8 cellular contexts compared by ENCODE assay signal in the genomic region with DNA sequence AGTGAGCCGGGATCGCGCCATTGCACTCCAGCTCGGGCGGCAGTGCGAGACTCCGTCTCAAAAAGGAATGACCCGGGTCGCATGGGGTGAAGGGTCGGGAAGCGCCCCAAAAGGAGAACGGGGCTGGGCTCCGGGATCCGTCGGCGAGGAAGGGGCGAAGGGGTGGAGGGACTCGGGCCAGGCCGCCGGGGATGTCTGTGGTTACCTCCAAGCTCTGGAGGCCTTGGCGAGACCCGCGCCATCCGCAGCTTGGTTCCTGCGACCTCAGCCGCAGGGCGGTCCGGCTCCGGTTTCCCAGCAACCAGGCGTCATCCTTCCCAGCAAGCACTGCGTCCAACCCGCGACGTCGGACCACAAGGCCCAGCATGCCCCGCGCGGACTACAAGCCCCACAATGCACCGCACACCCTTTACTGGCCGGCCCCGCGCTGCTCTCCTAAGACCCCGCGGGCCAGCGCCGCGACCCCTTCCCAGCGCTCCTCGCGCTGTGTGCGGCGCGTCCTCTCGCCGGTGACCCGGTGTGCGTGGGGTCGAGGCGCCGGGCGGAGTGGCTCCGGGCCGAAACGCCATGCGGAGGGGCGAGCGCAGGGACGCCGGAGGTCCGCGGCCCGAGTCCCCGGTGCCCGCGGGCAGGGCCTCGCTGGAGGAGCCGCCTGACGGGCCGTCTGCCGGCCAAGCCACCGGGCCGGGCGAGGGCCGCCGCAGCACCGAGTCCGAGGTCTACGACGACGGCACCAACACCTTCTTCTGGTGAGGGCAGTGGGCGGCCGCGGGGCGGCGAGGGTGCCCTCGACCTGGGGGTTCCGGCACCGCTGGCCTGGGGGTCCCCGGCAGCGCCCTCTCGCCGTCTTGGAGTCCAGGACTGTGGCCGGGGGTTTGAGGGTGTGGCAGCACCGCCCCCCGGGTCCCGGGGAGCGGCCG. TPM values are rescaled to one million over a fixed set of nuclear protein-coding genes. Genes with fewer than 3 reads are reported as not detected.
DNase-seq lines count a peak whose midpoint lies in the region; ATAC-seq and TF ChIP-seq lines count a peak whose summit lies in the region.

Gene PTDSS2 (plus strand): TSS at position 391 of the 920 bp plus-strand sequence. CDS start 177 bp downstream, at position 568.

- H3K27ac ChIP-seq in RWPE2 (ENCODE audit: poor library complexity, severe bottlenecking): peak within 1 kb of the TSS; percentile 64

- peak within 1 kb of the TSS; percentile 62 for H3K4me3 ChIP-seq in RWPE2 (ENCODE audit: severe bottlenecking)
- peak within 1 kb of the TSS; percentile 87 for H3K4me3 ChIP-seq in fibroblast of the aortic adventitia (ENCODE audit: low read depth, low read length)

- intact Hi-C loops in activated T-helper 2 cell treated with anti-CD3 and anti-CD28 coated beads, Interferon-gamma antibody, Interleukin-2, Interleukin-4, amounts not matched to agents 10 μg/mL and 5 μg/mL and 100 μg/mL, durations not matched to agents 14 hours and 24 hours and 36 hours (cut with micrococcal nuclease): loop anchor here (1.0 to 2.0 kb wide), 2 partner anchors 68 to 243 kb away; partner anchors contain the start of genes BET1L and RIC8A

- H3K27ac Mint-ChIP-seq in activated T-helper 2 cell treated with anti-CD3 and anti-CD28 coated beads, Interferon-gamma antibody, Interleukin-2, Interleukin-4, amounts not matched to agents 10 μg/mL and 5 μg/mL and 100 μg/mL, durations not matched to agents 14 hours and 24 hours and 36 hours: peak within 1 kb of the TSS; percentile 93
- H3K27ac Mint-ChIP-seq in nephron progenitor cell: peak within 1 kb of the TSS; percentile 83
- peak within 1 kb of the TSS; percentile 93 to 94 for H3K27ac Mint-ChIP-seq in stimulated activated naive CD8-positive, alpha-beta T cell treated with anti-CD3 and anti-CD28 coated beads, Interleukin-15, amount 100 ng/mL, for 72 hours

- H3K4me1 Mint-ChIP-seq in activated T-helper 2 cell treated with anti-CD3 and anti-CD28 coated beads, Interferon-gamma antibody, Interleukin-2, Interleukin-4, amounts not matched to agents 10 μg/mL and 5 μg/mL and 100 μg/mL, durations not matched to agents 14 hours and 24 hours and 36 hours (ENCODE audit: low read depth): peaks cover 12% of the 10 kb centered on the region
- peaks cover 55% of the 10 kb centered on the region for H3K4me1 Mint-ChIP-seq in nephron progenitor cell
- peaks cover 46% of the 10 kb centered on the region for H3K4me1 Mint-ChIP-seq in stimulated activated naive CD8-positive, alpha-beta T cell treated with anti-CD3 and anti-CD28 coated beads, Interleukin-15, amount 100 ng/mL, for 72 hours

- no peaks in the 10 kb centered on the region for H3K27me3 Mint-ChIP-seq in activated T-helper 2 cell treated with anti-CD3 and anti-CD28 coated beads, Interferon-gamma antibody, Interleukin-2, Interleukin-4, amounts not matched to agents 10 μg/mL and 5 μg/mL and 100 μg/mL, durations not matched to agents 14 hours and 24 hours and 36 hours (ENCODE audit: low read depth)
- H3K27me3 Mint-ChIP-seq in nephron progenitor cell (ENCODE audit: low read depth, poor library complexity): peaks cover 4% of the 10 kb centered on the region
- H3K27me3 Mint-ChIP-seq in stimulated activated naive CD8-positive, alpha-beta T cell treated with anti-CD3 and anti-CD28 coated beads, Interleukin-15, amount 100 ng/mL, for 72 hours: no peaks in the 10 kb centered on the region

- DNase-seq in EH (ENCODE audit: low read depth) (peak; percentile 95), H4 (ENCODE audit: low spot score) (peak; percentile 97), LoVo (ENCODE audit: low spot score) (peak; percentile 95), RWPE2 (ENCODE audit: low spot score) (peak; percentile 96), fibroblast of the aortic adventitia (ENCODE audit: low read depth) (peak; percentile 94), nephron progenitor cell (peak; percentile 97)
- DNase-seq in activated T-helper 2 cell treated with anti-CD3 and anti-CD28 coated beads, Interferon-gamma antibody, Interleukin-2, Interleukin-4, amounts not matched to agents 10 μg/mL and 5 μg/mL and 100 μg/mL, durations not matched to agents 14 hours and 24 hours and 36 hours (ENCODE audit: low spot score): peak; percentile 92
- peak; percentile 88 to 94 for DNase-seq in stimulated activated naive CD8-positive, alpha-beta T cell treated with anti-CD3 and anti-CD28 coated beads, Interleukin-15, amount 100 ng/mL, for 72 hours

- no peaks in the 10 kb centered on the region for H3K27me3 ChIP-seq in RWPE2 (ENCODE audit: insufficient read depth, poor library complexity, severe bottlenecking)

- ATAC-seq in RWPE2 (ENCODE audit: low read depth): peak; percentile 86
- ATAC-seq in stimulated activated naive CD8-positive, alpha-beta T cell treated with anti-CD3 and anti-CD28 coated beads, Interleukin-15, amount 100 ng/mL, for 72 hours: peak; percentile 84

- H3K4me3 Mint-ChIP-seq in activated T-helper 2 cell treated with anti-CD3 and anti-CD28 coated beads, Interferon-gamma antibody, Interleukin-2, Interleukin-4, amounts not matched to agents 10 μg/mL and 5 μg/mL and 100 μg/mL, durations not matched to agents 14 hours and 24 hours and 36 hours (ENCODE audit: low read depth): peak within 1 kb of the TSS; percentile 96
- H3K4me3 Mint-ChIP-seq in nephron progenitor cell: peak within 1 kb of the TSS; percentile 94
- H3K4me3 Mint-ChIP-seq in stimulated activated naive CD8-positive, alpha-beta T cell treated with anti-CD3 and anti-CD28 coated beads, Interleukin-15, amount 100 ng/mL, for 72 hours: peak within 1 kb of the TSS; percentile 97 to 98

- H3K4me1 ChIP-seq in RWPE2 (ENCODE audit: insufficient read depth, poor library complexity, severe bottlenecking): peaks cover 5% of the 10 kb centered on the region

- no peaks in the 10 kb centered on the region for H3K9me3 ChIP-seq in RWPE2 (ENCODE audit: severe bottlenecking)

- H3K36me3 Mint-ChIP-seq in activated T-helper 2 cell treated with anti-CD3 and anti-CD28 coated beads, Interferon-gamma antibody, Interleukin-2, Interleukin-4, amounts not matched to agents 10 μg/mL and 5 μg/mL and 100 μg/mL, durations not matched to agents 14 hours and 24 hours and 36 hours (ENCODE audit: low read depth): peaks cover 13% of the 10 kb centered on the region
- H3K36me3 Mint-ChIP-seq in nephron progenitor cell (ENCODE audit: low read depth): peaks cover 21% of the 10 kb centered on the region

- TF ChIP-seq CTCF in RWPE2 (IDR thresholded peaks at IDR 0.05; ENCODE audit: poor library complexity, severe bottlenecking) (no peak), fibroblast of the aortic adventitia (IDR thresholded peaks at IDR 0.05; ENCODE audit: insufficient read depth, low read length) (no peak), nephron progenitor cell (IDR thresholded peaks at IDR 0.05) (no peak)

- no peaks in the 10 kb centered on the region for H3K9me3 Mint-ChIP-seq in activated T-helper 2 cell treated with anti-CD3 and anti-CD28 coated beads, Interferon-gamma antibody, Interleukin-2, Interleukin-4, amounts not matched to agents 10 μg/mL and 5 μg/mL and 100 μg/mL, durations not matched to agents 14 hours and 24 hours and 36 hours
- no peaks in the 10 kb centered on the region for H3K9me3 Mint-ChIP-seq in nephron progenitor cell
- H3K9me3 Mint-ChIP-seq in stimulated activated naive CD8-positive, alpha-beta T cell treated with anti-CD3 and anti-CD28 coated beads, Interleukin-15, amount 100 ng/mL, for 72 hours: no peaks in the 10 kb centered on the region

- peaks cover 17% of the 10 kb centered on the region; the same call in 1 of the 2 replicates for H3K36me3 ChIP-seq in RWPE2 (ENCODE audit: low read depth)

RNA-seq across cellular contexts. Expression of gene PTDSS2, which starts in this region (rescaled TPM):
- 15.0 and 26.7 TPM in 2 replicates for total RNA-seq in H4 (2014; rRNA removed; shearing (Covaris generic))
- 32.1 and 34.4 TPM in 2 replicates for total RNA-seq in activated T-helper 2 cell treated with anti-CD3 and anti-CD28 coated beads, Interferon-gamma antibody, Interleukin-2, Interleukin-4, amounts not matched to agents 10 μg/mL and 5 μg/mL and 100 μg/mL, durations not matched to agents 14 hours and 24 hours and 36 hours
- total RNA-seq in fibroblast of the aortic adventitia (ENCODE audit: low replicate concordance): 28.7 and 51.6 TPM in 2 replicates

Comparison
In these comparisons a context has a peak if more than half of its experiments do, and no peak if none do; other contexts are left out.
1. Peak in every context shown above with its lines: DNase-seq, ATAC-seq, H3K4me3 ChIP-seq and H3K27ac ChIP-seq.